ENCODE assay signal across 16 cellular contexts in genomic region chr19:35240322-35240721, GRCh38. TPM values are rescaled to one million over a fixed set of nuclear protein-coding genes. Genes with fewer than 3 reads are reported as not detected.
DNase-seq lines count a peak whose midpoint lies in the region; ATAC-seq, FAIRE-seq and TF ChIP-seq lines count a peak whose summit lies in the region.
"Had no signal": no experiment of that assay in that cellular context is flagged by ENCODE, and none has a peak within 500 bp of the region (broad histone marks: within the 10 kb centered on the region; RNA-seq: fewer than 3 reads in every experiment).

No MANE protein-coding gene starts in this region.

- H3K9me3 Mint-ChIP-seq in activated naive CD4-positive, alpha-beta T cell treated with anti-CD3 and anti-CD28 coated beads, Interleukin-2, amount 10 ng/mL, durations not matched to agents 7 days and 5 days, result peaks cover 27% of the 10 kb centered on the region

- H3K36me3 Mint-ChIP-seq in activated naive CD4-positive, alpha-beta T cell treated with anti-CD3 and anti-CD28 coated beads, Interleukin-2, amount 10 ng/mL, durations not matched to agents 7 days and 5 days, result peaks cover 24% of the 10 kb centered on the region
- H3K36me3 Mint-ChIP-seq in T-helper 17 cell (ENCODE audit: low read depth), result peaks cover 2% of the 10 kb centered on the region

- no peak for TF ChIP-seq CTCF in upper lobe of left lung (IDR thresholded peaks at IDR 0.05)

- H3K27ac Mint-ChIP-seq in activated naive CD4-positive, alpha-beta T cell treated with anti-CD3 and anti-CD28 coated beads, Interleukin-2, amount 10 ng/mL, durations not matched to agents 7 days and 5 days, result peak overlapping the region; percentile 86
- H3K27ac Mint-ChIP-seq in T-helper 17 cell, result peak overlapping the region; percentile 90

- 65 to 72% methylated on average over 1 of the region's 1 CpG for WGBS in upper lobe of left lung, 2 donors

- ATAC-seq in T-helper 17 cell (peak; percentile 94), upper lobe of left lung (ENCODE audit: low FRiP score in 2 of 2) (no peak)

- peak; percentile 39 for DNase-seq in activated naive CD4-positive, alpha-beta T cell treated with anti-CD3 and anti-CD28 coated beads, Interleukin-2, amount 10 ng/mL, durations not matched to agents 7 days and 5 days
- DNase-seq in activated naive CD4-positive, alpha-beta T cell (lab: John Stamatoyannopoulos, UW), result no peak
- no peak for DNase-seq in T-helper 17 cell
- peak in 1 of 3 donors; percentile 30 for DNase-seq in effector memory CD4-positive, alpha-beta T cell
- DNase-seq in upper lobe of left lung, result no peak
- DNase-seq in OCI-M2 (lab: John Stamatoyannopoulos, UW; ENCODE audit: unreplicated experiment), result no peak
- no peak for DNase-seq in frontal cortex (ENCODE audit: low spot score in 2 of 2)
- no peak for DNase-seq in NCI-H187 treated with DMSO at 0.1 percent for 48 hours (lab: John Stamatoyannopoulos, UW)
- DNase-seq: activated CD4-positive, alpha-beta T cell treated with anti-CD3 and anti-CD28 coated beads for 48 hours; midbrain; NCI-H446 treated with DMSO at 0.1 percent for 48 hours; SHP77 treated with DMSO at 0.1 percent for 48 hours had no signal

- TF ChIP-seq EP300 in upper lobe of left lung (IDR thresholded peaks at IDR 0.05), result peak in 1 of 4 donors; percentile 1

- peak in 1 of 4 donors; percentile 35 for TF ChIP-seq POLR2A in upper lobe of left lung (IDR thresholded peaks at IDR 0.05)

- H3K4me3 Mint-ChIP-seq in activated naive CD4-positive, alpha-beta T cell treated with anti-CD3 and anti-CD28 coated beads, Interleukin-2, amount 10 ng/mL, durations not matched to agents 7 days and 5 days, result peak overlapping the region; percentile 51
- H3K4me3 Mint-ChIP-seq in T-helper 17 cell, result peak overlapping the region; percentile 64

- CTCF ChIA-PET in activated naive CD4-positive, alpha-beta T cell treated with anti-CD3 and anti-CD28 coated beads, Interleukin-2, amount 10 ng/mL, durations not matched to agents 7 days and 5 days (lab: Charles Lee), result interaction anchor here (1.7 to 2.2 kb wide), 2 partner anchors 25 to 99 kb away, joined by 5 to 6 read pairs; no protein-coding TSS in a partner anchor

- H3K9me3 ChIP-seq in T-helper 17 cell (ENCODE audit: control insufficient read depth, low read length, poor library complexity, severe bottlenecking) (no peaks in the 10 kb centered on the region), upper lobe of left lung (no peaks in the 10 kb centered on the region)
- H3K9me3 ChIP-seq in effector memory CD4-positive, alpha-beta T cell (ENCODE audit: control insufficient read depth, low read length), result no peaks in the 10 kb centered on the region
- H3K9me3 ChIP-seq: vagina had no signal

- peaks cover 25% of the 10 kb centered on the region for H3K27me3 Mint-ChIP-seq in activated naive CD4-positive, alpha-beta T cell treated with anti-CD3 and anti-CD28 coated beads, Interleukin-2, amount 10 ng/mL, durations not matched to agents 7 days and 5 days
- H3K27me3 Mint-ChIP-seq in T-helper 17 cell, result no peaks in the 10 kb centered on the region

- H3K27me3 ChIP-seq in effector memory CD4-positive, alpha-beta T cell (replicated peaks; ENCODE audit: control insufficient read depth, insufficient read depth, low read length, poor library complexity, severe bottlenecking), result no peaks in the 10 kb centered on the region
- H3K27me3 ChIP-seq in upper lobe of left lung, result no peaks in the 10 kb centered on the region
- H3K27me3 ChIP-seq: vagina had no signal

- no peak for FAIRE-seq in frontal cortex (lab: Jason Lieb, UNC)
- FAIRE-seq: astrocyte, endothelial cell of umbilical vein, G401.6 had no signal

- peak overlapping the region; percentile 60 for H3K27ac ChIP-seq in effector memory CD4-positive, alpha-beta T cell (ENCODE audit: insufficient read depth, low read length, poor library complexity, severe bottlenecking)
- peak overlapping the region in 3 of 4 donors; percentile 6 to 67 (median 29) for H3K27ac ChIP-seq in upper lobe of left lung
- H3K27ac ChIP-seq: vagina had no signal

- H3K4me1 ChIP-seq in effector memory CD4-positive, alpha-beta T cell (ENCODE audit: control insufficient read depth, insufficient read depth, low read length, poor library complexity, severe bottlenecking), result peaks cover 10% of the 10 kb centered on the region
- H3K4me1 ChIP-seq in upper lobe of left lung, result no peaks in the 10 kb centered on the region
- H3K4me1 ChIP-seq: vagina had no signal

- H3K4me1 Mint-ChIP-seq in activated naive CD4-positive, alpha-beta T cell treated with anti-CD3 and anti-CD28 coated beads, Interleukin-2, amount 10 ng/mL, durations not matched to agents 7 days and 5 days, result peaks cover 28% of the 10 kb centered on the region
- peaks cover 24% of the 10 kb centered on the region for H3K4me1 Mint-ChIP-seq in T-helper 17 cell

- H3K36me3 ChIP-seq in effector memory CD4-positive, alpha-beta T cell (ENCODE audit: control insufficient read depth, insufficient read depth, low read length), result no peaks in the 10 kb centered on the region
- H3K36me3 ChIP-seq in upper lobe of left lung, result no peaks in the 10 kb centered on the region
- H3K36me3 ChIP-seq: vagina had no signal

- H3K4me3 ChIP-seq in effector memory CD4-positive, alpha-beta T cell (ENCODE audit: insufficient read depth, low read depth, low read length, poor library complexity, severe bottlenecking), result no peak overlapping the region
- H3K4me3 ChIP-seq in upper lobe of left lung, result no peak overlapping the region
- H3K4me3 ChIP-seq: vagina had no signal

RNA-seq across cellular contexts. Expression of gene LSR, which starts 8.5 kb away (rescaled TPM):
- total RNA-seq in T-helper 17 cell, result 10 to 100 TPM; 42.6 to 44.5 TPM
- 100 to 1,000 TPM in 1 of 6 donors, 10 to 100 TPM in 5; 54.5 to 151 (median 76.5) TPM for total RNA-seq in upper lobe of left lung
- 0.82 TPM for total RNA-seq in frontal cortex

RNA-seq across cellular contexts. Expression of gene FAM187B, which starts 11.8 kb away (rescaled TPM):
- total RNA-seq in T-helper 17 cell, result not detected
- not detected for total RNA-seq in upper lobe of left lung
- total RNA-seq in frontal cortex, result not detected
- total RNA-seq: astrocyte, endothelial cell of umbilical vein, vagina had no signal

RNA-seq across cellular contexts. Expression of gene USF2, which starts 28.4 kb away (rescaled TPM):
- total RNA-seq in T-helper 17 cell (100 to 1,000 TPM; 204 to 299 TPM), upper lobe of left lung (100 to 1,000 TPM in 5 of 6 donors, 10 to 100 TPM in 1; 96.7 to 289 (median 175) TPM), frontal cortex (38.7 TPM)

RNA-seq across cellular contexts. Expression of gene HAMP, which starts 42.0 kb away (rescaled TPM):
- total RNA-seq in T-helper 17 cell (1 to 10 TPM in 1 of 2 donors, under 1 TPM in 1; 0.55 to 2.8 TPM), upper lobe of left lung (1 to 10 TPM in 1 of 6 donors, under 1 TPM in 3, not detected in 2; 0.46 to 8.4 (median 0.76) TPM), frontal cortex (not detected)
- total RNA-seq: vagina had no signal

RNA-seq across cellular contexts. Expression of gene MAG, which starts 51.6 kb away (rescaled TPM):
- total RNA-seq in T-helper 17 cell, result not detected
- 1 to 10 TPM in 2 of 6 donors, under 1 TPM in 2, not detected in 2; 0.51 to 6.2 (median 2.2) TPM for total RNA-seq in upper lobe of left lung
- total RNA-seq in frontal cortex, result not detected
- total RNA-seq: astrocyte, endothelial cell of umbilical vein, vagina had no signal

Comparison
In these comparisons a context has a peak if more than half of its experiments do, and no peak if none do; other contexts are left out.
1. RNA of gene LSR, which starts 8.5 kb away (total RNA-seq): 54.5 to 151 TPM in upper lobe of left lung and 42.6 to 44.5 TPM in T-helper 17 cell; 0.82 TPM in frontal cortex (single experiment); every median in the first group is over 10 times any median in the second.